ENCODE assay signal across 11 cellular contexts in genomic region chr19:40567750-40568494, GRCh38.
DNase-seq lines count a peak whose midpoint lies in the region; ATAC-seq and TF ChIP-seq lines count a peak whose summit lies in the region.
"Had no signal": no experiment of that assay in that cellular context is flagged by ENCODE, and none has a peak within 500 bp of the region (broad histone marks: within the 10 kb centered on the region; RNA-seq: fewer than 3 reads in every experiment).

No MANE protein-coding gene starts in this region.

- DNase-seq in NCI-H748 (lab: John Stamatoyannopoulos, UW; ENCODE audit: unreplicated experiment) (peak; percentile 24), NCI-H748 treated with DMSO at 0.1 percent for 48 hours (lab: John Stamatoyannopoulos, UW) (no peak), astrocyte of the cerebellum (ENCODE audit: low read depth) (no peak), iPS-NIHi11 (ENCODE audit: low spot score) (peak; percentile 60), Ammon's horn (ENCODE audit: low spot score) (no peak), SKM-1 treated with dmso at 0.1 percent for 144 hours (lab: John Stamatoyannopoulos, UW; ENCODE audit: unreplicated experiment) (no peak)
- DNase-seq in stimulated activated effector memory CD8-positive, alpha-beta T cell treated with anti-CD3 and anti-CD28 coated beads, Interleukin-12 subunit alpha, Interleukin-12 subunit beta, amount 100 ng/mL, for 72 hours (ENCODE audit: low spot score in 2 of 2), result no peak
- DNase-seq: activated CD4-positive, alpha-beta T cell treated with anti-CD3 and anti-CD28 coated beads for 48 hours; NCI-H2029; nucleus accumbens had no signal

- H3K4me3 ChIP-seq in astrocyte of the cerebellum (ENCODE audit: low read depth, low read length), result peak overlapping the region; percentile 24

- no peak for TF ChIP-seq CTCF in astrocyte of the cerebellum (IDR thresholded peaks at IDR 0.05; ENCODE audit: low read depth, low read length, missing control alignments)

- H3K9me3 Mint-ChIP-seq in stimulated activated effector memory CD8-positive, alpha-beta T cell treated with anti-CD3 and anti-CD28 coated beads, Interleukin-12 subunit alpha, Interleukin-12 subunit beta, amount 100 ng/mL, for 72 hours, result no peaks in the 10 kb centered on the region

- H3K4me1 Mint-ChIP-seq in stimulated activated effector memory CD8-positive, alpha-beta T cell treated with anti-CD3 and anti-CD28 coated beads, Interleukin-12 subunit alpha, Interleukin-12 subunit beta, amount 100 ng/mL, for 72 hours, result peaks cover 19% of the 10 kb centered on the region

- H3K4me3 Mint-ChIP-seq in stimulated activated effector memory CD8-positive, alpha-beta T cell treated with anti-CD3 and anti-CD28 coated beads, Interleukin-12 subunit alpha, Interleukin-12 subunit beta, amount 100 ng/mL, for 72 hours, result peak overlapping the region; percentile 7

- H3K27ac Mint-ChIP-seq in stimulated activated effector memory CD8-positive, alpha-beta T cell treated with anti-CD3 and anti-CD28 coated beads, Interleukin-12 subunit alpha, Interleukin-12 subunit beta, amount 100 ng/mL, for 72 hours, result no peak overlapping the region

- H3K36me3 Mint-ChIP-seq in stimulated activated effector memory CD8-positive, alpha-beta T cell treated with anti-CD3 and anti-CD28 coated beads, Interleukin-12 subunit alpha, Interleukin-12 subunit beta, amount 100 ng/mL, for 72 hours, result peaks cover 7% of the 10 kb centered on the region

- in situ Hi-C loops in astrocyte of the cerebellum (cut with HindIII; ENCODE audit: low sequenced_read_pairs), result no loop called here

- ATAC-seq in stimulated activated effector memory CD8-positive, alpha-beta T cell treated with anti-CD3 and anti-CD28 coated beads, Interleukin-12 subunit alpha, Interleukin-12 subunit beta, amount 100 ng/mL, for 72 hours, result no peak
- ATAC-seq in HG03108 (IDR thresholded peaks at IDR 0.05; ENCODE audit: unreplicated experiment), result no peak

Comparison
In these comparisons a context has a peak if more than half of its experiments do, and no peak if none do; other contexts are left out.
1. DNase-seq: peak in NCI-H748 (single experiment) and iPS-NIHi11 (single experiment); none in NCI-H748 treated with DMSO at 0.1 percent for 48 hours (single experiment), astrocyte of the cerebellum (single experiment), stimulated activated effector memory CD8-positive, alpha-beta T cell treated with anti-CD3 and anti-CD28 coated beads, Interleukin-12 subunit alpha, Interleukin-12 subunit beta, amount 100 ng/mL, for 72 hours (0 of 2), Ammon's horn (single experiment) and SKM-1 treated with dmso at 0.1 percent for 144 hours (single experiment).